8 cellular contexts compared by ENCODE assay signal in the genomic region with DNA sequence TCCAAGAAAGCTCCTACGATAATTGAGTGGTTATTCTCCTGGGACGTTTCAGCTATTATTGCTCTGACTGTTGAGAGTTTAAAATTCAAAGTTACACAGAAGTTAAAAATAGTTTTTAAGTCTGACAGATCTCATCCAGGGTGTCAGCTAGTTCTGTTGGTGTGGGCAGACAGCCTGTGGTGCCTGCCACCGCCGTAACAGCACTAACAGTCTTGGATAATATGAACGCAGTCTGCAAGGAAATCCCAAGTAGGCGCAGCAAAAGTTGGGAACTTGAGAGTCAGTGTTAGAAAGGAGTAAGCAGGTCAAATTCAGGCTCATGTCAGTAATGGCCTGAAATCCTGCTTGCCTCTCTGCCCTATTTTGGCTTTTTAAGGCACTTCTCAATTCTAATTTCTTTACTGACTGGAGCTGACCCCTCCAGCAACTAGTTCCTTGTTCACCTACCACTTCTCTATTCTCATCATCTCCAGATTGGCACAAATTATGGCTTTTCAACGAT. TPM values are rescaled to one million over a fixed set of nuclear protein-coding genes. Genes with fewer than 3 reads are reported as not detected.
DNase-seq lines count a peak whose midpoint lies in the region; ATAC-seq and TF ChIP-seq lines count a peak whose summit lies in the region.

No MANE protein-coding gene starts in this region.

- H3K4me3 ChIP-seq in brain microvascular endothelial cell (ENCODE audit: low read depth, low read length) = peak overlapping the region; percentile 87
- peak overlapping the region; percentile 94 for H3K4me3 ChIP-seq in urinary bladder (ENCODE audit: low read depth, low read length)

- H3K4me1 ChIP-seq in urinary bladder (ENCODE audit: insufficient read depth) = peaks cover 6% of the 10 kb centered on the region

- in situ Hi-C loops in brain microvascular endothelial cell (cut with HindIII; ENCODE audit: low pct_ligation_motif_present, low sequenced_read_pairs) = no loop called here

- H3K27ac ChIP-seq in brain microvascular endothelial cell (no peak overlapping the region), urinary bladder (ENCODE audit: low read depth) (no peak overlapping the region)

- peaks cover 24% of the 10 kb centered on the region for H3K4me1 Mint-ChIP-seq in activated naive CD4-positive, alpha-beta T cell treated with anti-CD3 and anti-CD28 coated beads, Interleukin-2, amount 50 U/mL, for 24 hours
- H3K4me1 Mint-ChIP-seq in mesothelial cell of epicardium = peaks cover 15% of the 10 kb centered on the region

- no peaks in the 10 kb centered on the region for H3K27me3 ChIP-seq in brain microvascular endothelial cell (replicated peaks)

- H3K36me3 Mint-ChIP-seq in activated naive CD4-positive, alpha-beta T cell treated with anti-CD3 and anti-CD28 coated beads, Interleukin-2, amount 50 U/mL, for 24 hours = no peaks in the 10 kb centered on the region
- H3K36me3 Mint-ChIP-seq in activated naive CD4-positive, alpha-beta T cell treated with anti-CD3 and anti-CD28 coated beads, Interleukin-2, amount 50 U/mL, for 72 hours = peaks cover 13 to 21% of the 10 kb centered on the region in 2 donors
- H3K36me3 Mint-ChIP-seq in mesothelial cell of epicardium = no peaks in the 10 kb centered on the region

- no peak overlapping the region for H3K27ac Mint-ChIP-seq in activated naive CD4-positive, alpha-beta T cell treated with anti-CD3 and anti-CD28 coated beads, Interleukin-2, amount 50 U/mL, for 24 hours
- H3K27ac Mint-ChIP-seq in activated naive CD4-positive, alpha-beta T cell treated with anti-CD3 and anti-CD28 coated beads, Interleukin-2, amount 50 U/mL, for 72 hours = no peak overlapping the region
- H3K27ac Mint-ChIP-seq in mesothelial cell of epicardium = no peak overlapping the region

- no peaks in the 10 kb centered on the region for H3K9me3 Mint-ChIP-seq in activated naive CD4-positive, alpha-beta T cell treated with anti-CD3 and anti-CD28 coated beads, Interleukin-2, amount 50 U/mL, for 24 hours
- no peaks in the 10 kb centered on the region for H3K9me3 Mint-ChIP-seq in activated naive CD4-positive, alpha-beta T cell treated with anti-CD3 and anti-CD28 coated beads, Interleukin-2, amount 50 U/mL, for 72 hours
- no peaks in the 10 kb centered on the region for H3K9me3 Mint-ChIP-seq in mesothelial cell of epicardium

- WGBS in urinary bladder = 44% methylated on average over 7 of the region's 7 CpGs

- DNase-seq in activated naive CD4-positive, alpha-beta T cell treated with anti-CD3 and anti-CD28 coated beads, Interleukin-2, amount 50 U/mL, for 72 hours (ENCODE audit: low spot score in 2 of 2) = no peak
- no peak for DNase-seq in brain microvascular endothelial cell
- DNase-seq in mesothelial cell of epicardium (ENCODE audit: low spot score in 2 of 2, unreplicated experiment in 2 of 2) = no peak
- no peak for DNase-seq in NCI-H2171 treated with DMSO at 0.1 percent for 48 hours (lab: John Stamatoyannopoulos, UW)
- no peak for DNase-seq in cerebellar nuclear complex (lab: John Stamatoyannopoulos, UW)

- TF ChIP-seq CTCF in brain microvascular endothelial cell (IDR thresholded peaks at IDR 0.05; ENCODE audit: low read depth, low read length, missing control alignments) (no peak), mesothelial cell of epicardium (IDR thresholded peaks at IDR 0.05; ENCODE audit: unreplicated experiment) (no peak)

- peak overlapping the region; percentile 94 for H3K4me3 Mint-ChIP-seq in activated naive CD4-positive, alpha-beta T cell treated with anti-CD3 and anti-CD28 coated beads, Interleukin-2, amount 50 U/mL, for 24 hours
- H3K4me3 Mint-ChIP-seq in mesothelial cell of epicardium = peak overlapping the region; percentile 97

- no peak for ATAC-seq in activated naive CD4-positive, alpha-beta T cell treated with anti-CD3 and anti-CD28 coated beads, Interleukin-2, amount 50 U/mL, for 72 hours
- no peak for ATAC-seq in GM18870 (IDR thresholded peaks at IDR 0.05; ENCODE audit: unreplicated experiment)

- peaks cover 8% of the 10 kb centered on the region for H3K27me3 Mint-ChIP-seq in activated naive CD4-positive, alpha-beta T cell treated with anti-CD3 and anti-CD28 coated beads, Interleukin-2, amount 50 U/mL, for 24 hours
- H3K27me3 Mint-ChIP-seq in mesothelial cell of epicardium (ENCODE audit: low read depth) = peaks cover 59% of the 10 kb centered on the region

- no peaks in the 10 kb centered on the region for H3K36me3 ChIP-seq in brain microvascular endothelial cell (replicated peaks)
- H3K36me3 ChIP-seq in urinary bladder (ENCODE audit: insufficient read depth) = no peaks in the 10 kb centered on the region

RNA-seq across cellular contexts. Expression of a gene that starts 1.7 kb away (rescaled TPM):
- 10 to 100 TPM in 1 of 2 donors, 1 to 10 TPM in 1; 1.3 to 10.6 TPM for total RNA-seq in activated naive CD4-positive, alpha-beta T cell treated with anti-CD3 and anti-CD28 coated beads, Interleukin-2, amount 50 U/mL, for 72 hours
- 5.7 to 6.8 TPM (median 5.8 TPM) in 3 replicates for total RNA-seq in mesothelial cell of epicardium
- total RNA-seq in urinary bladder = 67.5 TPM
- polyA plus RNA-seq in urinary bladder = 16.2 TPM

RNA-seq across cellular contexts. Expression of a gene that starts 59.0 kb away (rescaled TPM):
- total RNA-seq in activated naive CD4-positive, alpha-beta T cell treated with anti-CD3 and anti-CD28 coated beads, Interleukin-2, amount 50 U/mL, for 72 hours = 1 to 10 TPM; 1.9 to 5.5 TPM
- 7.0 to 8.9 TPM (median 8.2 TPM) in 3 replicates for total RNA-seq in mesothelial cell of epicardium
- 26.8 TPM for total RNA-seq in urinary bladder
- 5.1 TPM for polyA plus RNA-seq in urinary bladder
